ENCODE assay signal across 20 cellular contexts in genomic region chr4:94819371-94819770, GRCh38.
DNase-seq lines count a peak whose midpoint lies in the region; ATAC-seq, FAIRE-seq and TF ChIP-seq lines count a peak whose summit lies in the region.
"Had no signal": no experiment of that assay in that cellular context is flagged by ENCODE, and none has a peak within 500 bp of the region (broad histone marks: within the 10 kb centered on the region; RNA-seq: fewer than 3 reads in every experiment).

No MANE protein-coding gene starts in this region.

- no peak for FAIRE-seq in bronchial epithelial cell (lab: Jason Lieb, UNC)

- DNase-seq in heart left ventricle (no peak), right atrium auricular region (ENCODE audit: low spot score) (no peak), bronchial epithelial cell (ENCODE audit: low read depth) (peak; percentile 27), lung (ENCODE audit: low spot score) (no peak), medulla oblongata (ENCODE audit: extremely low spot score) (no peak), NCI-H2107 treated with DMSO at 0.1 percent for 48 hours (lab: John Stamatoyannopoulos, UW; ENCODE audit: unreplicated experiment) (no peak), NCI-H2227 (lab: John Stamatoyannopoulos, UW; ENCODE audit: unreplicated experiment) (no peak), globus pallidus (ENCODE audit: low spot score) (no peak)
- DNase-seq: ACHN; CD4-positive, alpha-beta T cell; H9; IMR-90; Kasumi-1; MV-4-11; NCI-H1436; NCI-H2081 treated with DMSO at 0.1 percent for 48 hours; NCI-H446 treated with DMSO at 0.1 percent for 48 hours; NCI-H748 treated with DMSO at 0.1 percent for 48 hours; PC-9 had no signal

- no peaks in the 10 kb centered on the region for H3K4me1 ChIP-seq in heart left ventricle
- H3K4me1 ChIP-seq in right atrium auricular region, result no peaks in the 10 kb centered on the region
- H3K4me1 ChIP-seq in lung (ENCODE audit: control insufficient read depth in 2 of 2, insufficient read depth in 2 of 2, low read length in 2 of 2), result no peaks in the 10 kb centered on the region

- TF ChIP-seq POLR2A in heart left ventricle (IDR thresholded peaks at IDR 0.05), result no peak

- ATAC-seq in heart left ventricle, result peak; percentile 50 to 83 (median 69)
- peak; percentile 34 for ATAC-seq in lung (ENCODE audit: insufficient read depth, low FRiP score)
- ATAC-seq: SK-N-SH treated with all-trans-retinoic acid at 6 μM for 48 hours had no signal

- intact Hi-C loops in heart left ventricle (cut with DNase I), result no loop called here

- H3K9me3 ChIP-seq in heart left ventricle, result no peaks in the 10 kb centered on the region
- no peaks in the 10 kb centered on the region for H3K9me3 ChIP-seq in right atrium auricular region
- no peaks in the 10 kb centered on the region for H3K9me3 ChIP-seq in lung (ENCODE audit: control insufficient read depth in 2 of 2, insufficient read depth in 1 of 2, low read length in 1 of 2)

- TF ChIP-seq CTCF in heart left ventricle (IDR thresholded peaks at IDR 0.05), result no peak
- no peak for TF ChIP-seq CTCF in right atrium auricular region (IDR thresholded peaks at IDR 0.05)
- TF ChIP-seq CTCF in bronchial epithelial cell (IDR thresholded peaks at IDR 0.05; ENCODE audit: insufficient read depth, low read length, severe bottlenecking), result no peak
- no peak for TF ChIP-seq CTCF in lung (IDR thresholded peaks at IDR 0.05; ENCODE audit: control extremely low read depth, extremely low read depth)

- 9 to 24% (median 21%) methylated on average over 3 of the region's 3 CpGs for WGBS in heart left ventricle, 4 donors
- 32 to 48% methylated on average over 3 of the region's 3 CpGs for WGBS in lung, 2 donors

- H3K27me3 ChIP-seq in heart left ventricle (peaks cover 0 to under 1% (median 0%) of the 10 kb centered on the region in 9 donors), right atrium auricular region (no peaks in the 10 kb centered on the region), bronchial epithelial cell (ENCODE audit: control insufficient read depth, insufficient read depth, low read length) (no peaks in the 10 kb centered on the region), lung (ENCODE audit: control insufficient read depth, insufficient read depth) (no peaks in the 10 kb centered on the region)

- H3K27ac ChIP-seq in heart left ventricle (peak overlapping the region in 1 of 12 donors; percentile 20), right atrium auricular region (no peak overlapping the region), lung (ENCODE audit: low read depth in 1 of 2, low read length in 1 of 2) (no peak overlapping the region)
- H3K27ac ChIP-seq: PC-9 had no signal

- H3K4me3 ChIP-seq in heart left ventricle (no peak overlapping the region), right atrium auricular region (no peak overlapping the region), bronchial epithelial cell (ENCODE audit: low read depth, low read length) (no peak overlapping the region), lung (no peak overlapping the region)
- H3K4me3 ChIP-seq: PC-9 had no signal

- H3K36me3 ChIP-seq in heart left ventricle, result no peaks in the 10 kb centered on the region
- no peaks in the 10 kb centered on the region for H3K36me3 ChIP-seq in right atrium auricular region
- H3K36me3 ChIP-seq in bronchial epithelial cell (ENCODE audit: control insufficient read depth, insufficient read depth, low read length), result no peaks in the 10 kb centered on the region
- H3K36me3 ChIP-seq in lung (ENCODE audit: control insufficient read depth in 2 of 2, insufficient read depth in 2 of 2, low read length in 2 of 2), result no peaks in the 10 kb centered on the region
